Comparison of ENCODE assay signal across 1 cellular context in the genomic region with DNA sequence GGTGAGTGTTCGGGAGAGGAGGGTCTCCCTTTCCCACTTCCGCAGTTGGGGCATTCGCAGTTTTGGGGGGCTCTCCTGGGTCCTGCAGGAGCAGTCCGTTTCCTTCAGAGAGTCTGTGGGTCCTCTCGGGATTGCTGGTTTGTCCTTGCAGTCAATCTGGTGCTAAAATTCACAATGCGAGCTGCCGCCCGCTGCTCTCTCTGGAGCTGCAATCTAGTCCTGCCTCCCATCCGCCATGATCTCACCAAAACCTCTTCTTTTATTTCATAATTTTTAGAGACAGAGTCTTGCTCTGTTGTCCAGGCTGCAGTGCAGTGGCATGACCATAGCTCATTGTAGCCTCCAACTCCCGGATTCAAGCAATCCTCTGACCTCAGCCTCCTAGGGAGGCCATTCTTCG.
TF ChIP-seq lines count a peak whose summit lies in the region.

No MANE protein-coding gene starts in this region.

TF ChIP-seq in GM12878, 131 proteins besides CTCF, POLR2A, EP300 and RAD21 (continued from another document):
- TF ChIP-seq, protein P1, sequence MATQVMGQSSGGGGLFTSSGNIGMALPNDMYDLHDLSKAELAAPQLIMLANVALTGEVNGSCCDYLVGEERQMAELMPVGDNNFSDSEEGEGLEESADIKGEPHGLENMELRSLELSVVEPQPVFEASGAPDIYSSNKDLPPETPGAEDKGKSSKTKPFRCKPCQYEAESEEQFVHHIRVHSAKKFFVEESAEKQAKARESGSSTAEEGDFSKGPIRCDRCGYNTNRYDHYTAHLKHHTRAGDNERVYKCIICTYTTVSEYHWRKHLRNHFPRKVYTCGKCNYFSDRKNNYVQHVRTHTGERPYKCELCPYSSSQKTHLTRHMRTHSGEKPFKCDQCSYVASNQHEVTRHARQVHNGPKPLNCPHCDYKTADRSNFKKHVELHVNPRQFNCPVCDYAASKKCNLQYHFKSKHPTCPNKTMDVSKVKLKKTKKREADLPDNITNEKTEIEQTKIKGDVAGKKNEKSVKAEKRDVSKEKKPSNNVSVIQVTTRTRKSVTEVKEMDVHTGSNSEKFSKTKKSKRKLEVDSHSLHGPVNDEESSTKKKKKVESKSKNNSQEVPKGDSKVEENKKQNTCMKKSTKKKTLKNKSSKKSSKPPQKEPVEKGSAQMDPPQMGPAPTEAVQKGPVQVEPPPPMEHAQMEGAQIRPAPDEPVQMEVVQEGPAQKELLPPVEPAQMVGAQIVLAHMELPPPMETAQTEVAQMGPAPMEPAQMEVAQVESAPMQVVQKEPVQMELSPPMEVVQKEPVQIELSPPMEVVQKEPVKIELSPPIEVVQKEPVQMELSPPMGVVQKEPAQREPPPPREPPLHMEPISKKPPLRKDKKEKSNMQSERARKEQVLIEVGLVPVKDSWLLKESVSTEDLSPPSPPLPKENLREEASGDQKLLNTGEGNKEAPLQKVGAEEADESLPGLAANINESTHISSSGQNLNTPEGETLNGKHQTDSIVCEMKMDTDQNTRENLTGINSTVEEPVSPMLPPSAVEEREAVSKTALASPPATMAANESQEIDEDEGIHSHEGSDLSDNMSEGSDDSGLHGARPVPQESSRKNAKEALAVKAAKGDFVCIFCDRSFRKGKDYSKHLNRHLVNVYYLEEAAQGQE (IDR thresholded peaks at IDR 0.05; ENCODE audit: low read depth, low read length), result no peak
- TF ChIP-seq MXI1 (IDR thresholded peaks at IDR 0.05; ENCODE audit: low read depth, low read length) (no peak), NFYA (IDR thresholded peaks at IDR 0.05; ENCODE audit: borderline replicate concordance, low read depth, low read length) (no peak)
